In genomic region chr1:27520651-27521050, GRCh38 we compare ENCODE assay signal across 11 cellular contexts. TPM values are rescaled to one million over a fixed set of nuclear protein-coding genes. Genes with fewer than 3 reads are reported as not detected.
DNase-seq lines count a peak whose midpoint lies in the region; ATAC-seq and TF ChIP-seq lines count a peak whose summit lies in the region.
"Had no signal": no experiment of that assay in that cellular context is flagged by ENCODE, and none has a peak within 500 bp of the region (broad histone marks: within the 10 kb centered on the region; RNA-seq: fewer than 3 reads in every experiment).

No MANE protein-coding gene starts in this region.

- H3K36me3 ChIP-seq in effector memory CD4-positive, alpha-beta T cell (ENCODE audit: control insufficient read depth, insufficient read depth, low read length), result no peaks in the 10 kb centered on the region
- H3K36me3 ChIP-seq in vagina, result no peaks in the 10 kb centered on the region
- no peaks in the 10 kb centered on the region for H3K36me3 ChIP-seq in HAP-1 (replicated peaks)
- H3K36me3 ChIP-seq: BE2C had no signal

- no peak for TF ChIP-seq POLR2A in vagina (IDR thresholded peaks at IDR 0.05)

- peaks cover 96% of the 10 kb centered on the region for H3K4me1 Mint-ChIP-seq in nephron progenitor cell

- H3K4me3 ChIP-seq in effector memory CD4-positive, alpha-beta T cell (ENCODE audit: insufficient read depth, low read depth, low read length, poor library complexity, severe bottlenecking), result no peak overlapping the region
- H3K4me3 ChIP-seq in vagina (peak overlapping the region in 1 of 2 donors; percentile 12), HAP-1 (no peak overlapping the region)

- DNase-seq in Right ventricle myocardium inferior (ENCODE audit: missing footprints), result peak; percentile 81
- no peak for DNase-seq in left cardiac atrium
- DNase-seq in effector memory CD4-positive, alpha-beta T cell, result no peak
- DNase-seq in nephron progenitor cell, result no peak
- DNase-seq in vagina (ENCODE audit: extremely low spot score in 2 of 2), result no peak
- DNase-seq in T1000 (lab: John Stamatoyannopoulos, UW), result no peak
- no peak for DNase-seq in HAP-1 (ENCODE audit: low spot score in 2 of 2)
- DNase-seq: BE2C, MV-4-11 had no signal

- H3K4me1 ChIP-seq in effector memory CD4-positive, alpha-beta T cell (ENCODE audit: control insufficient read depth, insufficient read depth, low read length, poor library complexity, severe bottlenecking), result peaks cover 39% of the 10 kb centered on the region
- H3K4me1 ChIP-seq in vagina (peaks cover 88% of the 10 kb centered on the region), HAP-1 (peaks cover 3% of the 10 kb centered on the region)

- peak overlapping the region; percentile 77 for H3K27ac ChIP-seq in effector memory CD4-positive, alpha-beta T cell (ENCODE audit: insufficient read depth, low read length, poor library complexity, severe bottlenecking)
- H3K27ac ChIP-seq in vagina, result peak overlapping the region; percentile 99

- intact Hi-C loops in Right ventricle myocardium inferior (cut with DNase I), result no loop called here
- intact Hi-C loops in left cardiac atrium (cut with DNase I), result no loop called here
- intact Hi-C loops in vagina (cut with DNase I), result no loop called here

- no peaks in the 10 kb centered on the region for H3K27me3 ChIP-seq in effector memory CD4-positive, alpha-beta T cell (replicated peaks; ENCODE audit: control insufficient read depth, insufficient read depth, low read length, poor library complexity, severe bottlenecking)
- H3K27me3 ChIP-seq in vagina (no peaks in the 10 kb centered on the region), HAP-1 (ENCODE audit: low read depth) (no peaks in the 10 kb centered on the region)
- H3K27me3 ChIP-seq: BE2C had no signal

- no peaks in the 10 kb centered on the region for H3K36me3 Mint-ChIP-seq in nephron progenitor cell (ENCODE audit: low read depth)

- H3K9me3 ChIP-seq in effector memory CD4-positive, alpha-beta T cell (ENCODE audit: control insufficient read depth, low read length), result no peaks in the 10 kb centered on the region
- H3K9me3 ChIP-seq in vagina, result no peaks in the 10 kb centered on the region
- no peaks in the 10 kb centered on the region for H3K9me3 ChIP-seq in HAP-1
- H3K9me3 ChIP-seq: BE2C had no signal

- in situ Hi-C loops in HAP-1 (cut with MboI; ENCODE audit: low sequenced_read_pairs), result no loop called here

- ATAC-seq in Right ventricle myocardium inferior (peak; percentile 21), left cardiac atrium (no peak), GM19397 (IDR thresholded peaks at IDR 0.05; ENCODE audit: unreplicated experiment) (no peak)

- H3K27ac Mint-ChIP-seq in nephron progenitor cell, result peak overlapping the region; percentile 85

- no peaks in the 10 kb centered on the region for H3K9me3 Mint-ChIP-seq in nephron progenitor cell
- H3K9me3 Mint-ChIP-seq: activated CD4-positive, alpha-beta memory T cell treated with anti-CD3 and anti-CD28 coated beads, Interleukin-2, amount 10 ng/mL, durations not matched to agents 7 days and 5 days had no signal

- TF ChIP-seq CTCF in nephron progenitor cell (IDR thresholded peaks at IDR 0.05) (no peak), vagina (IDR thresholded peaks at IDR 0.05) (no peak)

- peaks cover 4% of the 10 kb centered on the region for H3K27me3 Mint-ChIP-seq in nephron progenitor cell (ENCODE audit: low read depth, poor library complexity)
- H3K27me3 Mint-ChIP-seq: activated CD4-positive, alpha-beta memory T cell treated with anti-CD3 and anti-CD28 coated beads, Interleukin-2, amount 10 ng/mL, durations not matched to agents 7 days and 5 days had no signal

- H3K4me3 Mint-ChIP-seq in nephron progenitor cell, result no peak overlapping the region

RNA-seq across cellular contexts. Expression of gene WASF2, which starts 30.7 kb away (rescaled TPM):
- total RNA-seq in Right ventricle myocardium inferior (57.3 TPM), left cardiac atrium (10 to 100 TPM; 71.8 to 77.4 TPM), vagina (58.9 TPM)
